Comparison of ENCODE assay signal across 1 cellular context in genomic region chr18:35484034-35484433, GRCh38.
TF ChIP-seq lines count a peak whose summit lies in the region.

No MANE protein-coding gene starts in this region.

TF ChIP-seq in WTC11, 78 proteins besides CTCF, POLR2A, EP300 and RAD21 (continued from another document):
- TF ChIP-seq ZNF532 (CRISPR knock-in tag; IDR thresholded peaks at IDR 0.05; ENCODE audit: borderline replicate concordance) = no peak
